ENCODE assay signal across 9 cellular contexts in genomic region chr17:79779088-79779529, GRCh38. TPM values are rescaled to one million over a fixed set of nuclear protein-coding genes. Genes with fewer than 3 reads are reported as not detected.
DNase-seq lines count a peak whose midpoint lies in the region; ATAC-seq and TF ChIP-seq lines count a peak whose summit lies in the region.
"Had no signal": no experiment of that assay in that cellular context is flagged by ENCODE, and none has a peak within 500 bp of the region (broad histone marks: within the 10 kb centered on the region; RNA-seq: fewer than 3 reads in every experiment).

No MANE protein-coding gene starts in this region.

- peaks cover 47 to 79% of the 10 kb centered on the region in 2 donors for H3K27me3 Mint-ChIP-seq in CD8-positive, alpha-beta memory T cell
- peaks cover 3% of the 10 kb centered on the region for H3K27me3 Mint-ChIP-seq in nephron progenitor cell (ENCODE audit: low read depth, poor library complexity)

- no peak for ATAC-seq in HG02840 (IDR thresholded peaks at IDR 0.05; ENCODE audit: low FRiP score, unreplicated experiment)
- ATAC-seq: activated CD4-positive, CD25-positive, alpha-beta regulatory T cell treated with anti-CD3 and anti-CD28 coated beads, Interleukin-2, amount 50 U/mL, for 24 hours had no signal

- TF ChIP-seq CTCF in choroid plexus epithelial cell (conservative IDR thresholded peaks at IDR 0.05; ENCODE audit: low read depth, low read length): no peak
- no peak for TF ChIP-seq CTCF in nephron progenitor cell (IDR thresholded peaks at IDR 0.05)

- H3K27me3 ChIP-seq in CD8-positive, alpha-beta memory T cell (ENCODE audit: insufficient read depth, low read length, poor library complexity, severe bottlenecking): peaks cover 23% of the 10 kb centered on the region
- no peaks in the 10 kb centered on the region for H3K27me3 ChIP-seq in MG63

- H3K9me3 ChIP-seq in CD8-positive, alpha-beta memory T cell (ENCODE audit: low read length): no peaks in the 10 kb centered on the region
- H3K9me3 ChIP-seq in MG63: no peaks in the 10 kb centered on the region

- H3K4me1 Mint-ChIP-seq in CD8-positive, alpha-beta memory T cell: peaks cover 10 to 21% (median 20%) of the 10 kb centered on the region in 3 donors
- H3K4me1 Mint-ChIP-seq in nephron progenitor cell: peaks cover 76% of the 10 kb centered on the region

- no peak for DNase-seq in CD8-positive, alpha-beta memory T cell
- DNase-seq in MG63 (no peak), choroid plexus epithelial cell (ENCODE audit: low read depth) (peak; percentile 20), nephron progenitor cell (peak; percentile 35), NCI-H2107 (lab: John Stamatoyannopoulos, UW) (no peak), ureter (ENCODE audit: low spot score) (no peak), NCI-H774 (lab: John Stamatoyannopoulos, UW) (no peak)

- H3K4me3 ChIP-seq in CD8-positive, alpha-beta memory T cell (ENCODE audit: low read length): peak overlapping the region; percentile 37
- H3K4me3 ChIP-seq in MG63: peak overlapping the region; percentile 62
- peak overlapping the region; percentile 65 for H3K4me3 ChIP-seq in choroid plexus epithelial cell (ENCODE audit: low read depth, low read length)

- H3K4me1 ChIP-seq in CD8-positive, alpha-beta memory T cell (ENCODE audit: insufficient read depth, low read length): peaks cover 16% of the 10 kb centered on the region

- peaks cover 0 to 2% (median 0%) of the 10 kb centered on the region in 5 donors for H3K9me3 Mint-ChIP-seq in CD8-positive, alpha-beta memory T cell
- H3K9me3 Mint-ChIP-seq in nephron progenitor cell: no peaks in the 10 kb centered on the region

- peaks cover 0 to 3% (median 0%) of the 10 kb centered on the region in 3 donors for H3K36me3 Mint-ChIP-seq in CD8-positive, alpha-beta memory T cell
- H3K36me3 Mint-ChIP-seq in nephron progenitor cell (ENCODE audit: low read depth): peaks cover 49% of the 10 kb centered on the region

- POLR2A ChIA-PET in CD8-positive, alpha-beta memory T cell (lab: Charles Lee): interaction anchor here (0.7 to 2.1 kb wide), 2 partner anchors 18 to 230 kb away, joined by 3 to 5 read pairs; partner anchors contain the start of gene CBX8

- H3K27ac Mint-ChIP-seq in CD8-positive, alpha-beta memory T cell: peak overlapping the region in 3 of 8 donors; percentile 43 to 82 (median 50)
- peak overlapping the region; percentile 92 for H3K27ac Mint-ChIP-seq in nephron progenitor cell

- no peak overlapping the region for H3K27ac ChIP-seq in CD8-positive, alpha-beta memory T cell (ENCODE audit: low read depth, low read length)

- no peaks in the 10 kb centered on the region for H3K36me3 ChIP-seq in CD8-positive, alpha-beta memory T cell (ENCODE audit: insufficient read depth, low read length)
- peaks cover 13% of the 10 kb centered on the region for H3K36me3 ChIP-seq in MG63

- CTCF ChIA-PET in CD8-positive, alpha-beta memory T cell (lab: Charles Lee): interaction anchor here (1.1 kb wide), 1 partner anchor 11 kb away, joined by 3 read pairs; no protein-coding TSS in a partner anchor

- H3K4me3 Mint-ChIP-seq in CD8-positive, alpha-beta memory T cell: peak overlapping the region; percentile 79 to 91 (median 87)
- peak overlapping the region; percentile 97 for H3K4me3 Mint-ChIP-seq in nephron progenitor cell

RNA-seq across cellular contexts. Expression of gene CBX2, which starts 1.2 kb away (rescaled TPM):
- 1 to 10 TPM; 2.0 to 2.2 TPM for total RNA-seq in CD8-positive, alpha-beta memory T cell
- polyA plus RNA-seq in CD8-positive, alpha-beta memory T cell: 0.10 TPM
- total RNA-seq in MG63 (2014; rRNA removed; shearing (Covaris generic); ENCODE audit: low replicate concordance): 14.1 and 17.1 TPM in 2 replicates
- total RNA-seq in ureter: 3.8 TPM

RNA-seq across cellular contexts. Expression of gene CBX8, which starts 17.8 kb away (rescaled TPM):
- 1 to 10 TPM; 1.9 to 2.2 TPM for total RNA-seq in CD8-positive, alpha-beta memory T cell
- 0.91 TPM for polyA plus RNA-seq in CD8-positive, alpha-beta memory T cell
- total RNA-seq in MG63 (2014; rRNA removed; shearing (Covaris generic); ENCODE audit: low replicate concordance): 7.7 and 15.7 TPM in 2 replicates
- 6.5 TPM for total RNA-seq in ureter

RNA-seq across cellular contexts. Expression of gene ENPP7, which starts 48.4 kb away (rescaled TPM):
- total RNA-seq in CD8-positive, alpha-beta memory T cell: under 1 TPM in 1 of 2 experiments, not detected in 1; 0.11 TPM
- 0.26 TPM for polyA plus RNA-seq in CD8-positive, alpha-beta memory T cell
- not detected in 2 replicates for total RNA-seq in MG63 (2014; rRNA removed; shearing (Covaris generic); ENCODE audit: low replicate concordance)
- 0.18 TPM for total RNA-seq in ureter

Comparison
In these comparisons a context has a peak if more than half of its experiments do, and no peak if none do; other contexts are left out.
1. DNase-seq: peak in choroid plexus epithelial cell (single experiment) and nephron progenitor cell (single experiment); none in CD8-positive, alpha-beta memory T cell (0 of 5), MG63 (single experiment), NCI-H2107 (single experiment), ureter (single experiment) and NCI-H774 (single experiment).
2. Peak in every context shown above with its lines, with median percentiles within 50 percentile points of each other: H3K4me3 ChIP-seq.